10 cellular contexts compared by ENCODE assay signal in genomic region chr2:233082222-233082933, GRCh38. TPM values are rescaled to one million over a fixed set of nuclear protein-coding genes. Genes with fewer than 3 reads are reported as not detected.
DNase-seq lines count a peak whose midpoint lies in the region; ATAC-seq and TF ChIP-seq lines count a peak whose summit lies in the region.
"Had no signal": no experiment of that assay in that cellular context is flagged by ENCODE, and none has a peak within 500 bp of the region (broad histone marks: within the 10 kb centered on the region; RNA-seq: fewer than 3 reads in every experiment).

No MANE protein-coding gene starts in this region.

- H3K36me3 ChIP-seq in ascending aorta (no peaks in the 10 kb centered on the region), upper lobe of left lung (no peaks in the 10 kb centered on the region), BE2C (no peaks in the 10 kb centered on the region)

- H3K36me3 Mint-ChIP-seq in Calu3 (ENCODE audit: insufficient read depth, unreplicated experiment): no peaks in the 10 kb centered on the region

- H3K27me3 ChIP-seq in ascending aorta (no peaks in the 10 kb centered on the region), upper lobe of left lung (no peaks in the 10 kb centered on the region), BE2C (peaks cover 20% of the 10 kb centered on the region)

- H3K4me3 ChIP-seq in ascending aorta: no peak overlapping the region
- no peak overlapping the region for H3K4me3 ChIP-seq in upper lobe of left lung
- H3K4me3 ChIP-seq in BE2C (ENCODE audit: low read depth, low read length): no peak overlapping the region

- H3K27ac Mint-ChIP-seq in Calu3 (ENCODE audit: unreplicated experiment): no peak overlapping the region

- H3K4me3 Mint-ChIP-seq in Calu3 (ENCODE audit: low read depth, unreplicated experiment): no peak overlapping the region

- WGBS in upper lobe of left lung, 2 donors: 44 to 55% methylated on average over 11 of the region's 11 CpGs

- ATAC-seq in GM19468 (IDR thresholded peaks at IDR 0.05; ENCODE audit: extremely low read depth, unreplicated experiment) (peak; percentile 3), HG03520 (IDR thresholded peaks at IDR 0.05; ENCODE audit: unreplicated experiment) (peak; percentile 33), upper lobe of left lung (ENCODE audit: low FRiP score in 2 of 2) (no peak)

- CTCF ChIA-PET in Calu3 (lab: Charles Lee): interaction anchor here (0.6 kb wide), 1 partner anchor 1999 kb away, joined by 3 read pairs; no protein-coding TSS in a partner anchor

- no peaks in the 10 kb centered on the region for H3K4me1 ChIP-seq in ascending aorta
- H3K4me1 ChIP-seq in upper lobe of left lung: peaks cover 66 to 79% (median 71%) of the 10 kb centered on the region in 4 donors
- no peaks in the 10 kb centered on the region for H3K4me1 ChIP-seq in BE2C

- H3K27me3 Mint-ChIP-seq in Calu3 (ENCODE audit: unreplicated experiment): peaks cover 38% of the 10 kb centered on the region

- no peak for TF ChIP-seq CTCF in GM10266 (IDR thresholded peaks at IDR 0.05; ENCODE audit: control insufficient read depth, insufficient read depth, low read depth, missing control alignments)
- TF ChIP-seq CTCF in ascending aorta (IDR thresholded peaks at IDR 0.05): no peak
- TF ChIP-seq CTCF in upper lobe of left lung (IDR thresholded peaks at IDR 0.05): no peak
- TF ChIP-seq CTCF in Calu3 (IDR thresholded peaks at IDR 0.05; ENCODE audit: unreplicated experiment): no peak
- TF ChIP-seq CTCF in BE2C (IDR thresholded peaks at IDR 0.05; ENCODE audit: low read depth, low read length): no peak

- TF ChIP-seq POLR2A in upper lobe of left lung (IDR thresholded peaks at IDR 0.05): no peak

- BruUV-seq in Calu3 (replicated peaks; lab: Mats Ljungman, UMichigan): no TSS peak

- peak; percentile 72 for DNase-seq in GM10266 (ENCODE audit: extremely low spot score)
- DNase-seq in ascending aorta (ENCODE audit: low spot score in 2 of 2): peak in 1 of 2 donors; percentile 59
- no peak for DNase-seq in upper lobe of left lung
- DNase-seq in Calu3: no peak
- no peak for DNase-seq in BE2C
- no peak for DNase-seq in hypothalamus (lab: John Stamatoyannopoulos, UW)

- H3K4me1 Mint-ChIP-seq in Calu3 (ENCODE audit: low read depth, unreplicated experiment): no peaks in the 10 kb centered on the region

- H3K27ac ChIP-seq in ascending aorta: peak overlapping the region; percentile 56 to 62
- peak overlapping the region; percentile 84 to 95 (median 86) for H3K27ac ChIP-seq in upper lobe of left lung

- no peak for TF ChIP-seq EP300 in upper lobe of left lung (IDR thresholded peaks at IDR 0.05)

- H3K9me3 ChIP-seq in ascending aorta (no peaks in the 10 kb centered on the region), upper lobe of left lung (no peaks in the 10 kb centered on the region), BE2C (no peaks in the 10 kb centered on the region)

- intact Hi-C loops in ascending aorta (cut with DNase I) (no loop called here), Calu3 (cut with micrococcal nuclease; ENCODE audit: unreplicated experiment) (no loop called here)

- H3K9me3 Mint-ChIP-seq in Calu3 (ENCODE audit: low read depth, unreplicated experiment): no peaks in the 10 kb centered on the region

RNA-seq across cellular contexts. Expression of gene INPP5D, which starts 22.2 kb away (rescaled TPM):
- total RNA-seq in ascending aorta (21.7 TPM), upper lobe of left lung (100 to 1,000 TPM in 1 of 6 donors, 10 to 100 TPM in 5; 17.6 to 243 (median 31.7) TPM), Calu3 (2022) (not detected in 2 replicates)
- 0.37 TPM for polyA plus RNA-seq in BE2C (2012; ENCODE audit: insufficient read depth, insufficient read length, low read depth)

RNA-seq across cellular contexts. Expression of gene NEU2, which starts 49.9 kb away (rescaled TPM):
- not detected for total RNA-seq in ascending aorta
- not detected for total RNA-seq in upper lobe of left lung
- not detected in 2 replicates for total RNA-seq in Calu3 (2022)
- not detected for polyA plus RNA-seq in BE2C (2012; ENCODE audit: insufficient read depth, insufficient read length, low read depth)
- total RNA-seq: astrocyte, renal cortical epithelial cell had no signal

Comparison
In these comparisons a context has a peak if more than half of its experiments do, and no peak if none do; other contexts are left out.
1. ATAC-seq: peak in GM19468 (single experiment) and HG03520 (single experiment); none in upper lobe of left lung (0 of 2).
2. RNA of gene INPP5D, which starts 22.2 kb away (total RNA-seq): 17.6 to 243 TPM in upper lobe of left lung and 21.7 TPM in ascending aorta (single experiment); not detected in Calu3; every median in the first group is over 10 times any median in the second.